ENCODE assay signal across 1 cellular context in genomic region chr1:227532019-227532619, GRCh38.
TF ChIP-seq lines count a peak whose summit lies in the region.

No MANE protein-coding gene starts in this region.

TF ChIP-seq in K562, 482 proteins besides CTCF, POLR2A, EP300 and RAD21 (continued from another document and continues in another):
- TF ChIP-seq, protein P1, sequence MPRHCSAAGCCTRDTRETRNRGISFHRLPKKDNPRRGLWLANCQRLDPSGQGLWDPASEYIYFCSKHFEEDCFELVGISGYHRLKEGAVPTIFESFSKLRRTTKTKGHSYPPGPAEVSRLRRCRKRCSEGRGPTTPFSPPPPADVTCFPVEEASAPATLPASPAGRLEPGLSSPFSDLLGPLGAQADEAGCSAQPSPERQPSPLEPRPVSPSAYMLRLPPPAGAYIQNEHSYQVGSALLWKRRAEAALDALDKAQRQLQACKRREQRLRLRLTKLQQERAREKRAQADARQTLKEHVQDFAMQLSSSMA (CRISPR knock-in tag; IDR thresholded peaks at IDR 0.05) = no peak
- peak; percentile 19; the same call in 1 of the 2 replicates for TF ChIP-seq CBFA2T2 (conservative IDR thresholded peaks at IDR 0.05)
- TF ChIP-seq ZNF217 (CRISPR knock-in tag; IDR thresholded peaks at IDR 0.05) = no peak
- TF ChIP-seq TFAP4 (CRISPR knock-in tag; IDR thresholded peaks at IDR 0.05; ENCODE audit: borderline replicate concordance) = peak; percentile 59; the same call in 1 of the 2 replicates
- peak; percentile 19 to 71 (median 41) for TF ChIP-seq YY1 (IDR thresholded peaks at IDR 0.05; ENCODE audit: borderline replicate concordance in 1 of 3, control insufficient read depth in 1 of 3, extremely low read depth in 1 of 3, insufficient read depth in 3 of 3, insufficient read length in 1 of 3, insufficient replicate concordance in 2 of 3, low read depth in 1 of 3, low read length in 2 of 3)
- TF ChIP-seq ZBTB7A (IDR thresholded peaks at IDR 0.05; ENCODE audit: borderline replicate concordance, control insufficient read depth, low read depth, low read length) = 0 out of 2 replicates have a peak, but pooled peaks have one; percentile 33
- no peak for TF ChIP-seq USF1 (CRISPR knock-in tag; IDR thresholded peaks at IDR 0.05)
- peak; percentile 72; the same call in 1 of the 2 replicates for TF ChIP-seq LEF1 (IDR thresholded peaks at IDR 0.05)
- TF ChIP-seq GATAD2A (IDR thresholded peaks at IDR 0.05) = no peak
- peak in 1 of 2 experiments; percentile 38; a peak in 1 of 4 replicates for TF ChIP-seq MAZ (CRISPR knock-in tag; conservative IDR thresholded peaks at IDR 0.05 in 1 of 2, IDR thresholded peaks at IDR 0.05 in 1 of 2)
- TF ChIP-seq, protein P2, sequence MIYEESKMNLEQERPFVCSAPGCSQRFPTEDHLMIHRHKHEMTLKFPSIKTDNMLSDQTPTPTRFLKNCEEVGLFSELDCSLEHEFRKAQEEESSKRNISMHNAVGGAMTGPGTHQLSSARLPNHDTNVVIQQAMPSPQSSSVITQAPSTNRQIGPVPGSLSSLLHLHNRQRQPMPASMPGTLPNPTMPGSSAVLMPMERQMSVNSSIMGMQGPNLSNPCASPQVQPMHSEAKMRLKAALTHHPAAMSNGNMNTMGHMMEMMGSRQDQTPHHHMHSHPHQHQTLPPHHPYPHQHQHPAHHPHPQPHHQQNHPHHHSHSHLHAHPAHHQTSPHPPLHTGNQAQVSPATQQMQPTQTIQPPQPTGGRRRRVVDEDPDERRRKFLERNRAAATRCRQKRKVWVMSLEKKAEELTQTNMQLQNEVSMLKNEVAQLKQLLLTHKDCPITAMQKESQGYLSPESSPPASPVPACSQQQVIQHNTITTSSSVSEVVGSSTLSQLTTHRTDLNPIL (CRISPR knock-in tag; IDR thresholded peaks at IDR 0.05) = no peak
- TF ChIP-seq FOXJ2 (tag; IDR thresholded peaks at IDR 0.05) = peak; percentile 87
- TF ChIP-seq RCOR1 (IDR thresholded peaks at IDR 0.05; ENCODE audit: borderline replicate concordance in 1 of 2, low read depth in 2 of 2, low read length in 2 of 2) = no peak
- TF ChIP-seq, protein P3, sequence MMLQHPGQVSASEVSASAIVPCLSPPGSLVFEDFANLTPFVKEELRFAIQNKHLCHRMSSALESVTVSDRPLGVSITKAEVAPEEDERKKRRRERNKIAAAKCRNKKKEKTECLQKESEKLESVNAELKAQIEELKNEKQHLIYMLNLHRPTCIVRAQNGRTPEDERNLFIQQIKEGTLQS (IDR thresholded peaks at IDR 0.05) = peak; percentile 70
- TF ChIP-seq, protein P3 (CRISPR knock-in tag; conservative IDR thresholded peaks at IDR 0.05) = 0 out of 2 replicates have a peak, but pooled peaks have one; percentile 30
- TF ChIP-seq, protein P4, sequence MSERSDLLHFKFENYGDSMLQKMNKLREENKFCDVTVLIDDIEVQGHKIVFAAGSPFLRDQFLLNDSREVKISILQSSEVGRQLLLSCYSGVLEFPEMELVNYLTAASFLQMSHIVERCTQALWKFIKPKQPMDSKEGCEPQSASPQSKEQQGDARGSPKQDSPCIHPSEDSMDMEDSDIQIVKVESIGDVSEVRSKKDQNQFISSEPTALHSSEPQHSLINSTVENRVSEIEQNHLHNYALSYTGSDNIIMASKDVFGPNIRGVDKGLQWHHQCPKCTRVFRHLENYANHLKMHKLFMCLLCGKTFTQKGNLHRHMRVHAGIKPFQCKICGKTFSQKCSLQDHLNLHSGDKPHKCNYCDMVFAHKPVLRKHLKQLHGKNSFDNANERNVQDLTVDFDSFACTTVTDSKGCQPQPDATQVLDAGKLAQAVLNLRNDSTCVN (CRISPR knock-in tag; IDR thresholded peaks at IDR 0.05) = no peak
- no peak for TF ChIP-seq HDAC6 (IDR thresholded peaks at IDR 0.05; ENCODE audit: low read depth, low read length)
- no peak for TF ChIP-seq TEAD2 (tag; IDR thresholded peaks at IDR 0.05)
- no peak for TF ChIP-seq CREBBP (IDR thresholded peaks at IDR 0.05; ENCODE audit: low read depth, low read length)
- TF ChIP-seq JUN (IDR thresholded peaks at IDR 0.05; ENCODE audit: borderline replicate concordance, low read depth, low read length) = 0 out of 2 replicates have a peak, but pooled peaks have one; percentile 35
- no peak for TF ChIP-seq JUN (CRISPR knock-in tag; IDR thresholded peaks at IDR 0.05; ENCODE audit: borderline replicate concordance)
- peak; percentile 67 for TF ChIP-seq JUND (IDR thresholded peaks at IDR 0.05; ENCODE audit: borderline replicate concordance, low read depth, low read length)
- peak; percentile 67; the same call in 1 of the 3 replicates for TF ChIP-seq JUND (tag; IDR thresholded peaks at IDR 0.05; ENCODE audit: borderline replicate concordance, low read depth, low read length)
- TF ChIP-seq ARNT (IDR thresholded peaks at IDR 0.05) = no peak
- TF ChIP-seq, protein P5, sequence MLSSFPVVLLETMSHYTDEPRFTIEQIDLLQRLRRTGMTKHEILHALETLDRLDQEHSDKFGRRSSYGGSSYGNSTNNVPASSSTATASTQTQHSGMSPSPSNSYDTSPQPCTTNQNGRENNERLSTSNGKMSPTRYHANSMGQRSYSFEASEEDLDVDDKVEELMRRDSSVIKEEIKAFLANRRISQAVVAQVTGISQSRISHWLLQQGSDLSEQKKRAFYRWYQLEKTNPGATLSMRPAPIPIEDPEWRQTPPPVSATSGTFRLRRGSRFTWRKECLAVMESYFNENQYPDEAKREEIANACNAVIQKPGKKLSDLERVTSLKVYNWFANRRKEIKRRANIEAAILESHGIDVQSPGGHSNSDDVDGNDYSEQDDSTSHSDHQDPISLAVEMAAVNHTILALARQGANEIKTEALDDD (IDR thresholded peaks at IDR 0.05) = no peak
- TF ChIP-seq ZNF41 (CRISPR knock-in tag; conservative IDR thresholded peaks at IDR 0.05) = no peak
- TF ChIP-seq HOMEZ (CRISPR knock-in tag; IDR thresholded peaks at IDR 0.05) = no peak
- TF ChIP-seq, protein P6, sequence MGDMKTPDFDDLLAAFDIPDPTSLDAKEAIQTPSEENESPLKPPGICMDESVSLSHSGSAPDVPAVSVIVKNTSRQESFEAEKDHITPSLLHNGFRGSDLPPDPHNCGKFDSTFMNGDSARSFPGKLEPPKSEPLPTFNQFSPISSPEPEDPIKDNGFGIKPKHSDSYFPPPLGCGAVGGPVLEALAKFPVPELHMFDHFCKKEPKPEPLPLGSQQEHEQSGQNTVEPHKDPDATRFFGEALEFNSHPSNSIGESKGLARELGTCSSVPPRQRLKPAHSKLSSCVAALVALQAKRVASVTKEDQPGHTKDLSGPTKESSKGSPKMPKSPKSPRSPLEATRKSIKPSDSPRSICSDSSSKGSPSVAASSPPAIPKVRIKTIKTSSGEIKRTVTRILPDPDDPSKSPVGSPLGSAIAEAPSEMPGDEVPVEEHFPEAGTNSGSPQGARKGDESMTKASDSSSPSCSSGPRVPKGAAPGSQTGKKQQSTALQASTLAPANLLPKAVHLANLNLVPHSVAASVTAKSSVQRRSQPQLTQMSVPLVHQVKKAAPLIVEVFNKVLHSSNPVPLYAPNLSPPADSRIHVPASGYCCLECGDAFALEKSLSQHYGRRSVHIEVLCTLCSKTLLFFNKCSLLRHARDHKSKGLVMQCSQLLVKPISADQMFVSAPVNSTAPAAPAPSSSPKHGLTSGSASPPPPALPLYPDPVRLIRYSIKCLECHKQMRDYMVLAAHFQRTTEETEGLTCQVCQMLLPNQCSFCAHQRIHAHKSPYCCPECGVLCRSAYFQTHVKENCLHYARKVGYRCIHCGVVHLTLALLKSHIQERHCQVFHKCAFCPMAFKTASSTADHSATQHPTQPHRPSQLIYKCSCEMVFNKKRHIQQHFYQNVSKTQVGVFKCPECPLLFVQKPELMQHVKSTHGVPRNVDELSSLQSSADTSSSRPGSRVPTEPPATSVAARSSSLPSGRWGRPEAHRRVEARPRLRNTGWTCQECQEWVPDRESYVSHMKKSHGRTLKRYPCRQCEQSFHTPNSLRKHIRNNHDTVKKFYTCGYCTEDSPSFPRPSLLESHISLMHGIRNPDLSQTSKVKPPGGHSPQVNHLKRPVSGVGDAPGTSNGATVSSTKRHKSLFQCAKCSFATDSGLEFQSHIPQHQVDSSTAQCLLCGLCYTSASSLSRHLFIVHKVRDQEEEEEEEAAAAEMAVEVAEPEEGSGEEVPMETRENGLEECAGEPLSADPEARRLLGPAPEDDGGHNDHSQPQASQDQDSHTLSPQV (IDR thresholded peaks at IDR 0.05) = peak; percentile 72
- TF ChIP-seq, protein P7, sequence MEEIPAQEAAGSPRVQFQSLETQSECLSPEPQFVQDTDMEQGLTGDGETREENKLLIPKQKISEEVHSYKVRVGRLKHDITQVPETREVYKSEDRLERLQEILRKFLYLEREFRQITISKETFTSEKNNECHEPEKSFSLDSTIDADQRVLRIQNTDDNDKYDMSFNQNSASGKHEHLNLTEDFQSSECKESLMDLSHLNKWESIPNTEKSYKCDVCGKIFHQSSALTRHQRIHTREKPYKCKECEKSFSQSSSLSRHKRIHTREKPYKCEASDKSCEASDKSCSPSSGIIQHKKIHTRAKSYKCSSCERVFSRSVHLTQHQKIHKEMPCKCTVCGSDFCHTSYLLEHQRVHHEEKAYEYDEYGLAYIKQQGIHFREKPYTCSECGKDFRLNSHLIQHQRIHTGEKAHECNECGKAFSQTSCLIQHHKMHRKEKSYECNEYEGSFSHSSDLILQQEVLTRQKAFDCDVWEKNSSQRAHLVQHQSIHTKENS (CRISPR knock-in tag; IDR thresholded peaks at IDR 0.05) = no peak
- TF ChIP-seq, protein P8, sequence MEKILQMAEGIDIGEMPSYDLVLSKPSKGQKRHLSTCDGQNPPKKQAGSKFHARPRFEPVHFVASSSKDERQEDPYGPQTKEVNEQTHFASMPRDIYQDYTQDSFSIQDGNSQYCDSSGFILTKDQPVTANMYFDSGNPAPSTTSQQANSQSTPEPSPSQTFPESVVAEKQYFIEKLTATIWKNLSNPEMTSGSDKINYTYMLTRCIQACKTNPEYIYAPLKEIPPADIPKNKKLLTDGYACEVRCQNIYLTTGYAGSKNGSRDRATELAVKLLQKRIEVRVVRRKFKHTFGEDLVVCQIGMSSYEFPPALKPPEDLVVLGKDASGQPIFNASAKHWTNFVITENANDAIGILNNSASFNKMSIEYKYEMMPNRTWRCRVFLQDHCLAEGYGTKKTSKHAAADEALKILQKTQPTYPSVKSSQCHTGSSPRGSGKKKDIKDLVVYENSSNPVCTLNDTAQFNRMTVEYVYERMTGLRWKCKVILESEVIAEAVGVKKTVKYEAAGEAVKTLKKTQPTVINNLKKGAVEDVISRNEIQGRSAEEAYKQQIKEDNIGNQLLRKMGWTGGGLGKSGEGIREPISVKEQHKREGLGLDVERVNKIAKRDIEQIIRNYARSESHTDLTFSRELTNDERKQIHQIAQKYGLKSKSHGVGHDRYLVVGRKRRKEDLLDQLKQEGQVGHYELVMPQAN (IDR thresholded peaks at IDR 0.05; ENCODE audit: borderline replicate concordance) = no peak
- TF ChIP-seq DMBX1 (CRISPR knock-in tag; IDR thresholded peaks at IDR 0.05; ENCODE audit: borderline replicate concordance) = peak; percentile 39; the same call in 1 of the 2 replicates
- TF ChIP-seq, protein P9, sequence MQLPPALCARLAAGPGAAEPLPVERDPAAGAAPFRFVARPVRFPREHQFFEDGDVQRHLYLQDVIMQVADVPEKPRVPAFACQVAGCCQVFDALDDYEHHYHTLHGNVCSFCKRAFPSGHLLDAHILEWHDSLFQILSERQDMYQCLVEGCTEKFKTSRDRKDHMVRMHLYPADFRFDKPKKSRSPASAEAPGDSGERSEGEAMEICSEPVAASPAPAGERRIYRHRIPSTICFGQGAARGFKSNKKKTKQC (CRISPR knock-in tag; IDR thresholded peaks at IDR 0.05) = no peak
- TF ChIP-seq CHD1 (IDR thresholded peaks at IDR 0.05; ENCODE audit: low read length) = no peak
- TF ChIP-seq ZNF316 (IDR thresholded peaks at IDR 0.05) = peak; percentile 84
- TF ChIP-seq MXI1 (IDR thresholded peaks at IDR 0.05; ENCODE audit: low read depth, low read length) = no peak
- no peak for TF ChIP-seq SMAD3 (CRISPR knock-in tag; conservative IDR thresholded peaks at IDR 0.05)
- TF ChIP-seq ZBED1 (IDR thresholded peaks at IDR 0.05) = no peak
- TF ChIP-seq CCNT2 (IDR thresholded peaks at IDR 0.05; ENCODE audit: borderline replicate concordance, extremely low read depth, insufficient read length, low read depth, low read length) = no peak
- 0 out of 2 replicates have a peak, but pooled peaks have one; percentile 42 for TF ChIP-seq SPI1 (IDR thresholded peaks at IDR 0.05; ENCODE audit: borderline replicate concordance, low read depth, low read length)
- no peak for TF ChIP-seq XRCC3 (IDR thresholded peaks at IDR 0.05)
- no peak for TF ChIP-seq ATF2 (CRISPR knock-in tag; IDR thresholded peaks at IDR 0.05)
- peak; percentile 42 for TF ChIP-seq EGR1 (conservative IDR thresholded peaks at IDR 0.05)
- no peak for TF ChIP-seq ZNF197 (CRISPR knock-in tag; IDR thresholded peaks at IDR 0.05; ENCODE audit: low read depth)
- peak; percentile 80 for TF ChIP-seq EHMT2 (IDR thresholded peaks at IDR 0.05)
